In the genomic region with DNA sequence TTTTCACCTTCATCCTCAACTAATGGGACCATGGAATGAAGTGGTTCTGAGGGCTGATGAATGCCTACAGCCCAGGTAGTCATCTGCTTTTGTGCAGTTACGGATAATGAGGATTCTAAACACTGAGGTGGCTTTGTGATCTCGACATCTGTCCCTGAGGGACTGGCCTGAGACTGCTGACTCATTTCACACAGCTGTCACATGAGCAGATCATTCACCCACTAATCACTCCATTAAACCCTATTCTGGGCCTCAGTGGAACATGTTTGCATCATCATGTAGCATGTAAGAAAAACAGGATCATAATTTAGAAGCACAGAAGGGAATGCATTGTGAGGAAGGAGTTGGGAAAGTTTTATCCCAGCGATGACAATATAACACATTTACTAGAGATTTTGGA, we compare ENCODE assay signal across 11 cellular contexts.
DNase-seq lines count a peak whose midpoint lies in the region; ATAC-seq and FAIRE-seq lines count a peak whose summit lies in the region.
"Had no signal": no experiment of that assay in that cellular context is flagged by ENCODE, and none has a peak within 500 bp of the region (broad histone marks: within the 10 kb centered on the region; RNA-seq: fewer than 3 reads in every experiment).

No MANE protein-coding gene starts in this region.

- DNase-seq in NCI-H82 treated with DMSO at 0.1 percent for 48 hours (lab: John Stamatoyannopoulos, UW; ENCODE audit: unreplicated experiment), result peak; percentile 80
- DNase-seq in GM19239 (ENCODE audit: insufficient read length, low spot score), result no peak
- DNase-seq in activated CD4-positive, alpha-beta T cell treated with anti-CD3 and anti-CD28 coated beads, Interleukin-2, amount 10 ng/mL, durations not matched to agents 24 days and 14 days, result no peak
- no peak for DNase-seq in activated CD4-positive, alpha-beta T cell treated with anti-CD3 and anti-CD28 coated beads, Interleukin-2, amount 50 U/mL, for 4 hours
- no peak for DNase-seq in activated naive CD8-positive, alpha-beta T cell treated with anti-CD3 and anti-CD28 coated beads, Interleukin-2, amount 50 U/mL, for 24 hours
- DNase-seq: central memory CD4-positive, alpha-beta T cell; head of caudate nucleus; SJCRH30 had no signal

- H3K9me3 Mint-ChIP-seq in activated CD4-positive, alpha-beta T cell treated with anti-CD3 and anti-CD28 coated beads, Interleukin-2, amount 10 ng/mL, durations not matched to agents 24 days and 14 days, result no peaks in the 10 kb centered on the region
- peaks cover 7% of the 10 kb centered on the region for H3K9me3 Mint-ChIP-seq in activated naive CD8-positive, alpha-beta T cell treated with anti-CD3 and anti-CD28 coated beads, Interleukin-2, amount 50 U/mL, for 24 hours

- no peaks in the 10 kb centered on the region for H3K27me3 Mint-ChIP-seq in activated CD4-positive, alpha-beta T cell treated with anti-CD3 and anti-CD28 coated beads, Interleukin-2, amount 10 ng/mL, durations not matched to agents 24 days and 14 days
- H3K27me3 Mint-ChIP-seq in activated naive CD8-positive, alpha-beta T cell treated with anti-CD3 and anti-CD28 coated beads, Interleukin-2, amount 50 U/mL, for 24 hours, result no peaks in the 10 kb centered on the region

- intact Hi-C loops in activated CD4-positive, alpha-beta T cell treated with anti-CD3 and anti-CD28 coated beads, Interleukin-2, amount 10 ng/mL, durations not matched to agents 24 days and 14 days (cut with micrococcal nuclease), result no loop called here

- H3K4me1 Mint-ChIP-seq in activated CD4-positive, alpha-beta T cell treated with anti-CD3 and anti-CD28 coated beads, Interleukin-2, amount 10 ng/mL, durations not matched to agents 24 days and 14 days, result no peaks in the 10 kb centered on the region
- H3K4me1 Mint-ChIP-seq in activated naive CD8-positive, alpha-beta T cell treated with anti-CD3 and anti-CD28 coated beads, Interleukin-2, amount 50 U/mL, for 24 hours, result no peaks in the 10 kb centered on the region

- H3K36me3 Mint-ChIP-seq in activated CD4-positive, alpha-beta T cell treated with anti-CD3 and anti-CD28 coated beads, Interleukin-2, amount 10 ng/mL, durations not matched to agents 24 days and 14 days (ENCODE audit: low read depth), result no peaks in the 10 kb centered on the region
- H3K36me3 Mint-ChIP-seq in activated naive CD8-positive, alpha-beta T cell treated with anti-CD3 and anti-CD28 coated beads, Interleukin-2, amount 50 U/mL, for 24 hours (ENCODE audit: low read depth), result no peaks in the 10 kb centered on the region

- no peak for FAIRE-seq in GM19239 (lab: Jason Lieb, UNC)

- peak; percentile 99 for ATAC-seq in GM18511 (IDR thresholded peaks at IDR 0.05; ENCODE audit: unreplicated experiment)
- peak; percentile 93 for ATAC-seq in GM21447 (IDR thresholded peaks at IDR 0.05; ENCODE audit: unreplicated experiment)
- ATAC-seq in HG03103 (IDR thresholded peaks at IDR 0.05; ENCODE audit: low read depth, unreplicated experiment), result peak; percentile 89
- no peak for ATAC-seq in activated naive CD8-positive, alpha-beta T cell treated with anti-CD3 and anti-CD28 coated beads, Interleukin-2, amount 50 U/mL, for 24 hours

- H3K4me3 Mint-ChIP-seq in activated CD4-positive, alpha-beta T cell treated with anti-CD3 and anti-CD28 coated beads, Interleukin-2, amount 10 ng/mL, durations not matched to agents 24 days and 14 days, result no peak overlapping the region
- no peak overlapping the region for H3K4me3 Mint-ChIP-seq in activated naive CD8-positive, alpha-beta T cell treated with anti-CD3 and anti-CD28 coated beads, Interleukin-2, amount 50 U/mL, for 24 hours

- no peak overlapping the region for H3K27ac Mint-ChIP-seq in activated CD4-positive, alpha-beta T cell treated with anti-CD3 and anti-CD28 coated beads, Interleukin-2, amount 10 ng/mL, durations not matched to agents 24 days and 14 days
- H3K27ac Mint-ChIP-seq in activated naive CD8-positive, alpha-beta T cell treated with anti-CD3 and anti-CD28 coated beads, Interleukin-2, amount 50 U/mL, for 24 hours, result no peak overlapping the region
